ENCODE assay signal across 25 cellular contexts in genomic region chr3:20673866-20674265, GRCh38.
"Had no signal": no experiment of that assay in that cellular context is flagged by ENCODE, and none has a peak within 500 bp of the region (broad histone marks: within the 10 kb centered on the region; RNA-seq: fewer than 3 reads in every experiment).

No MANE protein-coding gene starts in this region.

- DNase-seq: activated B cell treated with CpG ODN at 0.5 μM for 24 hours; activated CD4-positive, alpha-beta memory T cell treated with anti-CD3 and anti-CD28 coated beads, Interleukin-2, amount 10 ng/mL, durations not matched to agents 7 days and 5 days; activated CD4-positive, alpha-beta T cell treated with anti-CD3 and anti-CD28 coated beads for 4 hours; activated CD4-positive, alpha-beta T cell treated with anti-CD3 and anti-CD28 coated beads, Interleukin-2, amount 10 ng/mL, durations not matched to agents 7 days and 5 days; activated CD4-positive, alpha-beta T cell treated with anti-CD3 and anti-CD28 coated beads, Interleukin-2, amount 50 U/mL, for 4 hours; activated CD4-positive, CD25-positive, alpha-beta regulatory T cell treated with anti-CD3 and anti-CD28 coated beads, Interleukin-2, amount 50 U/mL, for 72 hours; activated effector memory CD4-positive, alpha-beta T cell treated with Interleukin-2 at 50 U/mL for 16 hours; activated gamma-delta T cell treated with Interleukin-2 at 50 U/mL for 16 hours; activated naive CD4-positive, alpha-beta T cell treated with anti-CD3 and anti-CD28 coated beads, Interleukin-2, amount 50 U/mL, for 16 hours; activated naive CD4-positive, alpha-beta T cell treated with Interleukin-2 at 50 U/mL for 16 hours; activated T-cell treated with anti-CD3 and anti-CD28 coated beads, Interleukin-2, amount 50 U/mL, for 4 hours; amniotic stem cell; anterior cingulate cortex; body of pancreas; caudate nucleus; cortex of kidney; dermis blood vessel endothelial cell; effector CD4-positive, alpha-beta T cell; effector memory CD8-positive, alpha-beta T cell; esophagus squamous epithelium; foreskin fibroblast; head of caudate nucleus; T-cell; T1000; WERI-Rb-1 had no signal

- H3K4me3 ChIP-seq: body of pancreas, esophagus squamous epithelium had no signal
